In the genomic region with DNA sequence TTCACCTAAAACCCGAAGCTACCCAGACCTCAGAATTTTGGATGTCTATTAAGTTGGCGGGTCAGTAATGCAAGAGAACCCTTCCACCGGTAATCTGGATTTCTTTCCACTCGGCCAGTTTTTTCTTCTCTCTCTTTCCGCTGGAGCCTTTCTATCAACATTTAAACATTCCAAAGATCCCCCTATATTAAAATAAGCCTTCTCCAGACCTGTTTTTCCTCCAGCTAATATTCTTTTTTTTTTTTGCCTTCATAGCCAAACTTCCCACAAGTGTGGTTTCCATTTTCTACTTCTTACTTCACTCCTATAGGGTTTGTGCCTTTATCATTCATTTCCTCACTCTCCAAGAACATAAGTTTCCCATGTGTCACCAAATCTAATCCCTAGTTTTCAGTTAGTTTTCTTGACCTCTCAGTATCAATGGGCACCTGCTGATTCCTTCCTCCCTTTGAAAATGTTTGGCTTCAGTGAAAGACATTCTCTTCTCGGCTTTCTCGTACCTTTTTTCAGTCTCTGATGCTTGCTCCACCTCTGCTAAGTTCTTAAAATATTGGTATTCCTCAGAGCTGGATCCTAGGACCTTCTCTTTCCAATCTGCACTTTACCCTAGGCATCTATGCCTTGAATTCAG, we compare ENCODE assay signal across 9 cellular contexts. TPM values are rescaled to one million over a fixed set of nuclear protein-coding genes. Genes with fewer than 3 reads are reported as not detected.
A peak's percentile ranks its signal among the peaks of the same experiment; 100 is the strongest.
DNase-seq lines count a peak whose midpoint lies in the region; TF ChIP-seq lines count a peak whose summit lies in the region.
"Had no signal": no experiment of that assay in that cellular context is flagged by ENCODE, and none has a peak within 500 bp of the region (broad histone marks: within the 10 kb centered on the region; RNA-seq: fewer than 3 reads in every experiment).

No MANE protein-coding gene starts in this region.

- peaks cover 32% of the 10 kb centered on the region for H3K36me3 ChIP-seq in suprapubic skin

- no peak for TF ChIP-seq POLR2A in suprapubic skin (IDR thresholded peaks at IDR 0.05)

- 4% methylated on average over 6 of the region's 7 CpGs for WGBS in suprapubic skin

- no peak for DNase-seq in T-helper 2 cell treated with Interferon-gamma antibody and Interleukin-4, amounts not matched to agents 5 μg/mL and 100 μg/mL, for 36 hours (ENCODE audit: low spot score)
- DNase-seq in T-helper 2 cell (no peak), immature natural killer cell (no peak), suprapubic skin (ENCODE audit: low spot score in 2 of 2) (no peak), NCI-H748 (lab: John Stamatoyannopoulos, UW; ENCODE audit: unreplicated experiment) (no peak), NCI-H2107 treated with DMSO at 0.1 percent for 48 hours (lab: John Stamatoyannopoulos, UW; ENCODE audit: unreplicated experiment) (no peak), GM03348 (ENCODE audit: low spot score) (no peak)

- H3K4me3 ChIP-seq in suprapubic skin = peak overlapping the region; percentile 76

- H3K4me1 ChIP-seq in suprapubic skin = peaks cover 27% of the 10 kb centered on the region

- H3K9me3 Mint-ChIP-seq in T-helper 2 cell treated with Interferon-gamma antibody and Interleukin-4, amounts not matched to agents 5 μg/mL and 100 μg/mL, for 36 hours = no peaks in the 10 kb centered on the region
- H3K9me3 Mint-ChIP-seq in activated naive CD8-positive, alpha-beta T cell (ENCODE audit: low read depth) = no peaks in the 10 kb centered on the region
- H3K9me3 Mint-ChIP-seq in immature natural killer cell = peaks cover 0 to 2% (median 0%) of the 10 kb centered on the region in 6 donors

- peak overlapping the region; percentile 92 for H3K4me3 Mint-ChIP-seq in T-helper 2 cell treated with Interferon-gamma antibody and Interleukin-4, amounts not matched to agents 5 μg/mL and 100 μg/mL, for 36 hours
- H3K4me3 Mint-ChIP-seq in activated naive CD8-positive, alpha-beta T cell = peak overlapping the region; percentile 98
- peak overlapping the region; percentile 90 to 96 (median 95) for H3K4me3 Mint-ChIP-seq in immature natural killer cell

- peak overlapping the region; percentile 97 for H3K27ac Mint-ChIP-seq in T-helper 2 cell treated with Interferon-gamma antibody and Interleukin-4, amounts not matched to agents 5 μg/mL and 100 μg/mL, for 36 hours
- H3K27ac Mint-ChIP-seq in activated naive CD8-positive, alpha-beta T cell = peak overlapping the region; percentile 99
- peak overlapping the region; percentile 93 to 99 (median 94) for H3K27ac Mint-ChIP-seq in immature natural killer cell

- peak overlapping the region; percentile 100 for H3K27ac ChIP-seq in suprapubic skin

- peaks cover 34% of the 10 kb centered on the region for H3K36me3 Mint-ChIP-seq in T-helper 2 cell treated with Interferon-gamma antibody and Interleukin-4, amounts not matched to agents 5 μg/mL and 100 μg/mL, for 36 hours (ENCODE audit: low read depth)
- peaks cover 6% of the 10 kb centered on the region for H3K36me3 Mint-ChIP-seq in activated naive CD8-positive, alpha-beta T cell
- H3K36me3 Mint-ChIP-seq in immature natural killer cell = peaks cover 8 to 17% (median 9%) of the 10 kb centered on the region in 3 donors

- no peak for TF ChIP-seq CTCF in suprapubic skin (IDR thresholded peaks at IDR 0.05)

- H3K4me1 Mint-ChIP-seq in T-helper 2 cell treated with Interferon-gamma antibody and Interleukin-4, amounts not matched to agents 5 μg/mL and 100 μg/mL, for 36 hours (ENCODE audit: low read depth) = peaks cover 37% of the 10 kb centered on the region
- peaks cover 43% of the 10 kb centered on the region for H3K4me1 Mint-ChIP-seq in activated naive CD8-positive, alpha-beta T cell (ENCODE audit: low read depth)
- H3K4me1 Mint-ChIP-seq in immature natural killer cell = peaks cover 47 to 48% of the 10 kb centered on the region in 2 donors

- TF ChIP-seq EP300 in suprapubic skin (IDR thresholded peaks at IDR 0.05) = no peak

- no peaks in the 10 kb centered on the region for H3K27me3 ChIP-seq in suprapubic skin

- H3K9me3 ChIP-seq in suprapubic skin = no peaks in the 10 kb centered on the region

- H3K27me3 Mint-ChIP-seq in T-helper 2 cell treated with Interferon-gamma antibody and Interleukin-4, amounts not matched to agents 5 μg/mL and 100 μg/mL, for 36 hours (ENCODE audit: low read depth) = no peaks in the 10 kb centered on the region
- no peaks in the 10 kb centered on the region for H3K27me3 Mint-ChIP-seq in activated naive CD8-positive, alpha-beta T cell
- peaks cover 4 to 12% (median 9%) of the 10 kb centered on the region in 3 donors for H3K27me3 Mint-ChIP-seq in immature natural killer cell (ENCODE audit: low read depth in 3 of 3)

RNA-seq across cellular contexts. Expression of gene SDR39U1, which starts 0.6 kb away (rescaled TPM):
- 10 to 100 TPM; 62.2 to 91.2 (median 82.6) TPM for polyA plus RNA-seq in immature natural killer cell
- 10 to 100 TPM; 30.1 to 82.3 (median 38.6) TPM for total RNA-seq in suprapubic skin

RNA-seq across cellular contexts. Expression of gene KHNYN, which starts 13.4 kb away (rescaled TPM):
- 10 to 100 TPM; 12.5 to 28.0 (median 25.6) TPM for polyA plus RNA-seq in immature natural killer cell
- total RNA-seq in suprapubic skin = 100 to 1,000 TPM in 1 of 4 donors, 10 to 100 TPM in 3; 56.7 to 145 (median 84.3) TPM

RNA-seq across cellular contexts. Expression of gene CBLN3, which starts 13.7 kb away (rescaled TPM):
- not detected for polyA plus RNA-seq in immature natural killer cell
- 1 to 10 TPM in 1 of 4 donors, under 1 TPM in 2, not detected in 1; 0.30 to 2.6 (median 0.93) TPM for total RNA-seq in suprapubic skin
- total RNA-seq: Daoy had no signal

RNA-seq across cellular contexts. Expression of gene NYNRIN, which starts 44.4 kb away (rescaled TPM):
- polyA plus RNA-seq in immature natural killer cell = under 1 TPM in 2 of 3 donors, not detected in 1; 0.18 TPM
- total RNA-seq in suprapubic skin = 10 to 100 TPM; 18.5 to 43.6 (median 29.8) TPM
